ENCODE assay signal across 17 cellular contexts in the genomic region with DNA sequence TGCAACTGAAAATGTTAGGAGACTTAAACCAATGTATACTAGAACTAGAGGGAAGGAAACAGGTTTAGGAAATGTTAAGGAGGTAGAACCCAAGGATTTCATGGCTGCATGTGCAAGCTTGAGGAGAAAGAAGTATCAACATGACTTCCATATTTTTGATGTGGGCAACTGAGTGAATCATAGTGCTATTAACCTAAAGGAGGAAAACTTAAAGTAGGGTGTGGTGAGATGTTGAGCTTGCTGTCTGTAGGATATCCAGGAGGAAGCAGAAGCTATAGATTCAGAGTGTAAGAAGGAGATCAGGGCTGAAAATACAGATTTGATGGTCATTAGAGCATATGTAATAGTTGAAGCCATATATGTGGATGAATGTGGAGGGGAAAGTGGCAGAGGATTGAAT. TPM values are rescaled to one million over a fixed set of nuclear protein-coding genes. Genes with fewer than 3 reads are reported as not detected.
DNase-seq lines count a peak whose midpoint lies in the region; ATAC-seq and TF ChIP-seq lines count a peak whose summit lies in the region.
"Had no signal": no experiment of that assay in that cellular context is flagged by ENCODE, and none has a peak within 500 bp of the region (broad histone marks: within the 10 kb centered on the region; RNA-seq: fewer than 3 reads in every experiment).

No MANE protein-coding gene starts in this region.

- CTCF ChIA-PET in T-cell (lab: Charles Lee) = interaction anchor here in 1 of 2 donors (0.7 kb wide), 1 partner anchor 30 kb away, joined by 3 read pairs; no protein-coding TSS in a partner anchor

- no peaks in the 10 kb centered on the region for H3K27me3 Mint-ChIP-seq in activated naive CD8-positive, alpha-beta T cell
- H3K27me3 Mint-ChIP-seq in activated naive CD8-positive, alpha-beta T cell treated with anti-CD3 and anti-CD28 coated beads for 36 hours = no peaks in the 10 kb centered on the region
- no peaks in the 10 kb centered on the region for H3K27me3 Mint-ChIP-seq in T-cell

- peaks cover 66% of the 10 kb centered on the region for H3K4me1 Mint-ChIP-seq in activated naive CD8-positive, alpha-beta T cell (ENCODE audit: low read depth)
- H3K4me1 Mint-ChIP-seq in activated naive CD8-positive, alpha-beta T cell treated with anti-CD3 and anti-CD28 coated beads for 36 hours = peaks cover 37% of the 10 kb centered on the region
- H3K4me1 Mint-ChIP-seq in T-cell = peaks cover 58 to 60% (median 60%) of the 10 kb centered on the region in 3 donors
- H3K4me1 Mint-ChIP-seq: neural crest cell had no signal

- no peak for DNase-seq in activated naive CD8-positive, alpha-beta T cell treated with anti-CD3 and anti-CD28 coated beads for 36 hours
- DNase-seq in T-cell = no peak
- peak; percentile 46 for DNase-seq in epithelial cell of esophagus (ENCODE audit: low read depth)
- no peak for DNase-seq in NCI-H1930 (lab: John Stamatoyannopoulos, UW)
- no peak for DNase-seq in NCI-H524 treated with DMSO at 0.1 percent for 48 hours (lab: John Stamatoyannopoulos, UW)
- DNase-seq: activated naive CD4-positive, alpha-beta T cell treated with Interleukin-2 at 50 U/mL for 16 hours; left lung; midbrain; NCI-H1417 treated with DMSO at 0.1 percent for 48 hours; NCI-H524; stomach; trophoblast cell had no signal

- peak overlapping the region; percentile 88 for H3K27ac Mint-ChIP-seq in activated naive CD8-positive, alpha-beta T cell
- H3K27ac Mint-ChIP-seq in activated naive CD8-positive, alpha-beta T cell treated with anti-CD3 and anti-CD28 coated beads for 36 hours = no peak overlapping the region
- peak overlapping the region; percentile 49 to 58 for H3K27ac Mint-ChIP-seq in T-cell

- no peak overlapping the region for H3K9ac ChIP-seq in parathyroid adenoma

- H3K36me3 ChIP-seq in parathyroid adenoma (ENCODE audit: control insufficient read depth, insufficient read depth, low read length) = no peaks in the 10 kb centered on the region
- H3K36me3 ChIP-seq: left lung, stomach had no signal

- H3K9me3 ChIP-seq in parathyroid adenoma (ENCODE audit: control insufficient read depth, low read length) = no peaks in the 10 kb centered on the region
- H3K9me3 ChIP-seq: left lung, stomach had no signal

- H3K36me3 Mint-ChIP-seq in activated naive CD8-positive, alpha-beta T cell = peaks cover 2% of the 10 kb centered on the region
- peaks cover 51% of the 10 kb centered on the region for H3K36me3 Mint-ChIP-seq in activated naive CD8-positive, alpha-beta T cell treated with anti-CD3 and anti-CD28 coated beads for 36 hours
- H3K36me3 Mint-ChIP-seq in T-cell = no peaks in the 10 kb centered on the region

- H2AFZ ChIP-seq in parathyroid adenoma = peak overlapping the region; percentile 18

- H3K27me3 ChIP-seq in parathyroid adenoma (ENCODE audit: control insufficient read depth, insufficient read depth, low read length) = no peaks in the 10 kb centered on the region
- H3K27me3 ChIP-seq: left lung, stomach had no signal

- POLR2A ChIA-PET in T-cell (lab: Charles Lee) = interaction anchor here in 1 of 2 donors (0.8 kb wide), 1 partner anchor 36 kb away, joined by 11 read pairs; no protein-coding TSS in a partner anchor

- H3K4me1 ChIP-seq in parathyroid adenoma = no peaks in the 10 kb centered on the region

- H3K27ac ChIP-seq in parathyroid adenoma = no peak overlapping the region
- H3K27ac ChIP-seq: left lung, RWPE1, stomach had no signal

- H3K79me2 ChIP-seq in parathyroid adenoma = no peaks in the 10 kb centered on the region

- H3K4me2 ChIP-seq in parathyroid adenoma (ENCODE audit: low read length) = no peak overlapping the region

- no peak for ATAC-seq in T-cell (replicated peaks in 1 of 4)
- ATAC-seq in GM18867 (IDR thresholded peaks at IDR 0.05; ENCODE audit: unreplicated experiment) = no peak
- ATAC-seq: left lung had no signal

- H3K4me3 ChIP-seq in epithelial cell of esophagus (ENCODE audit: low read length) = no peak overlapping the region
- no peak overlapping the region for H3K4me3 ChIP-seq in parathyroid adenoma (ENCODE audit: low read depth, low read length)
- H3K4me3 ChIP-seq: left lung, stomach had no signal

- H3K4me3 Mint-ChIP-seq in activated naive CD8-positive, alpha-beta T cell = no peak overlapping the region
- H3K4me3 Mint-ChIP-seq in activated naive CD8-positive, alpha-beta T cell treated with anti-CD3 and anti-CD28 coated beads for 36 hours = no peak overlapping the region
- no peak overlapping the region for H3K4me3 Mint-ChIP-seq in T-cell
- H3K4me3 Mint-ChIP-seq: neural crest cell had no signal

- TF ChIP-seq CTCF in epithelial cell of esophagus (IDR thresholded peaks at IDR 0.05; ENCODE audit: insufficient read depth, low read depth, low read length, missing control alignments) = peak; percentile 5
- no peak for TF ChIP-seq CTCF in parathyroid adenoma (IDR thresholded peaks at IDR 0.05)

- H3K9me3 Mint-ChIP-seq in activated naive CD8-positive, alpha-beta T cell (ENCODE audit: low read depth) = no peaks in the 10 kb centered on the region
- no peaks in the 10 kb centered on the region for H3K9me3 Mint-ChIP-seq in activated naive CD8-positive, alpha-beta T cell treated with anti-CD3 and anti-CD28 coated beads for 36 hours
- no peaks in the 10 kb centered on the region for H3K9me3 Mint-ChIP-seq in T-cell
- H3K9me3 Mint-ChIP-seq: neural crest cell had no signal

RNA-seq across cellular contexts. Expression of a gene that starts 31.5 kb away (rescaled TPM):
- total RNA-seq in activated naive CD8-positive, alpha-beta T cell treated with anti-CD3 and anti-CD28 coated beads for 36 hours = 10 to 100 TPM; 81.6 to 89.7 TPM
- 1 to 10 TPM; 2.3 to 8.2 (median 3.3) TPM for total RNA-seq in T-cell

RNA-seq across cellular contexts. Expression of a gene that starts 31.5 kb away (rescaled TPM):
- 10 to 100 TPM; 20.4 to 22.2 TPM for total RNA-seq in activated naive CD8-positive, alpha-beta T cell treated with anti-CD3 and anti-CD28 coated beads for 36 hours
- 10 to 100 TPM; 15.1 to 27.7 (median 21.4) TPM for total RNA-seq in T-cell

RNA-seq across cellular contexts. Expression of a gene that starts 52.7 kb away (rescaled TPM):
- total RNA-seq in activated naive CD8-positive, alpha-beta T cell treated with anti-CD3 and anti-CD28 coated beads for 36 hours = 10 to 100 TPM; 85.1 to 97.2 TPM
- total RNA-seq in T-cell = 100 to 1,000 TPM; 179 to 423 (median 206) TPM

Comparison
In these comparisons a context has a peak if more than half of its experiments do, and no peak if none do; other contexts are left out.
1. RNA of a gene that starts 31.5 kb away (total RNA-seq): 81.6 to 89.7 TPM in activated naive CD8-positive, alpha-beta T cell treated with anti-CD3 and anti-CD28 coated beads for 36 hours; 2.3 to 8.2 TPM in T-cell; every median in the first group is over 4 times any median in the second.